Comparison of ENCODE assay signal across 24 cellular contexts in genomic region chr16:50482271-50482670, GRCh38.
"Had no signal": no experiment of that assay in that cellular context is flagged by ENCODE, and none has a peak within 500 bp of the region (broad histone marks: within the 10 kb centered on the region; RNA-seq: fewer than 3 reads in every experiment).

No MANE protein-coding gene starts in this region.

- DNase-seq: naive B cell; naive thymus-derived CD8-positive, alpha-beta T cell; occipital lobe; pancreas; retina; small intestine; stimulated activated CD4-positive, alpha-beta T cell treated with anti-CD3 and anti-CD28 coated beads, Interleukin-15, amount 100 ng/mL, for 24 hours; stimulated activated CD4-positive, alpha-beta T cell treated with anti-CD3 and anti-CD28 coated beads, Interleukin-2, amount 100 ng/mL, for 24 hours; stimulated activated CD4-positive, alpha-beta T cell treated with anti-CD3 and anti-CD28 coated beads, Interleukin-2, amount 100 ng/mL, for 48 hours; stimulated activated CD4-positive, alpha-beta T cell treated with anti-CD3 and anti-CD28 coated beads, Interleukin-4, amount 100 ng/mL, for 24 hours; stimulated activated naive B cell treated with anti-CD40 and anti-IgM and Interleukin-4, amounts not matched to agents 10 μg/mL and 1 μg/mL and 100 μg/mL, for 72 hours; stimulated activated naive CD4-positive, alpha-beta T cell treated with Interleukin-2 at 50 U/mL for 16 hours; stomach; upper lobe of left lung had no signal

- H3K27ac Mint-ChIP-seq: naive thymus-derived CD8-positive, alpha-beta T cell; natural killer cell treated with Interleukin-12 subunit alpha and Interleukin-12 subunit beta and Interleukin-15 and Interleukin-18, amount 100 ng/mL, for 72 hours; stimulated activated effector memory CD8-positive, alpha-beta T cell treated with anti-CD3 and anti-CD28 coated beads, Interleukin-12 subunit alpha, Interleukin-12 subunit beta, amount 100 ng/mL, for 72 hours; stimulated activated naive B cell treated with anti-CD40 and anti-IgM and Interleukin-4, amounts not matched to agents 10 μg/mL and 1 μg/mL and 100 μg/mL, for 72 hours; stimulated activated naive CD8-positive, alpha-beta T cell treated with anti-CD3 and anti-CD28 coated beads, Interleukin-15, Interleukin-2, amounts not matched to agents 100 ng/mL and 50 ng/mL, for 24 hours had no signal

- H3K36me3 Mint-ChIP-seq: natural killer cell treated with Interleukin-12 subunit alpha and Interleukin-12 subunit beta and Interleukin-15 and Interleukin-18, amount 100 ng/mL, for 72 hours; stimulated activated effector memory CD8-positive, alpha-beta T cell treated with anti-CD3 and anti-CD28 coated beads, Interleukin-12 subunit alpha, Interleukin-12 subunit beta, amount 100 ng/mL, for 72 hours; stimulated activated naive B cell treated with anti-CD40 and anti-IgM and Interleukin-4, amounts not matched to agents 10 μg/mL and 1 μg/mL and 100 μg/mL, for 72 hours had no signal

- H3K27ac ChIP-seq: pancreas, prostate gland, right atrium auricular region, stomach, thoracic aorta, thyroid gland, tibial nerve, upper lobe of left lung, vagina had no signal

- ATAC-seq: naive thymus-derived CD8-positive, alpha-beta T cell; natural killer cell treated with Interleukin-12 subunit alpha and Interleukin-12 subunit beta and Interleukin-15 and Interleukin-18, amount 100 ng/mL, for 72 hours; pancreas; sciatic nerve; stimulated activated effector memory CD8-positive, alpha-beta T cell treated with anti-CD3 and anti-CD28 coated beads, Interleukin-12 subunit alpha, Interleukin-12 subunit beta, amount 100 ng/mL, for 72 hours; stimulated activated naive B cell treated with anti-CD40 and anti-IgM and Interleukin-4, amounts not matched to agents 10 μg/mL and 1 μg/mL and 100 μg/mL, for 72 hours had no signal

- H3K4me3 ChIP-seq: pancreas, prostate gland, right atrium auricular region, stomach, thoracic aorta, thyroid gland, tibial nerve, upper lobe of left lung, vagina had no signal

- H3K9me3 Mint-ChIP-seq: natural killer cell treated with Interleukin-12 subunit alpha and Interleukin-12 subunit beta and Interleukin-15 and Interleukin-18, amount 100 ng/mL, for 72 hours; stimulated activated effector memory CD8-positive, alpha-beta T cell treated with anti-CD3 and anti-CD28 coated beads, Interleukin-12 subunit alpha, Interleukin-12 subunit beta, amount 100 ng/mL, for 72 hours had no signal

- H3K4me1 ChIP-seq: pancreas, prostate gland, right atrium auricular region, thyroid gland, tibial nerve, upper lobe of left lung had no signal

- H3K4me3 Mint-ChIP-seq: naive B cell; naive thymus-derived CD8-positive, alpha-beta T cell; natural killer cell treated with Interleukin-12 subunit alpha and Interleukin-12 subunit beta and Interleukin-15 and Interleukin-18, amount 100 ng/mL, for 72 hours; stimulated activated effector memory CD8-positive, alpha-beta T cell treated with anti-CD3 and anti-CD28 coated beads, Interleukin-12 subunit alpha, Interleukin-12 subunit beta, amount 100 ng/mL, for 72 hours; stimulated activated naive B cell treated with anti-CD40 and anti-IgM and Interleukin-4, amounts not matched to agents 10 μg/mL and 1 μg/mL and 100 μg/mL, for 72 hours; stimulated activated naive CD8-positive, alpha-beta T cell treated with anti-CD3 and anti-CD28 coated beads, Interleukin-15, Interleukin-2, amounts not matched to agents 100 ng/mL and 50 ng/mL, for 24 hours had no signal

- H3K27me3 ChIP-seq: pancreas, right atrium auricular region, thyroid gland, tibial nerve, vagina had no signal

- H3K36me3 ChIP-seq: pancreas, prostate gland, right atrium auricular region, stomach, thoracic aorta, thyroid gland, tibial nerve, upper lobe of left lung, vagina had no signal

- H3K9me3 ChIP-seq: pancreas, prostate gland, thyroid gland, vagina had no signal

- H3K4me1 Mint-ChIP-seq: stimulated activated effector memory CD8-positive, alpha-beta T cell treated with anti-CD3 and anti-CD28 coated beads, Interleukin-12 subunit alpha, Interleukin-12 subunit beta, amount 100 ng/mL, for 72 hours; stimulated activated naive B cell treated with anti-CD40 and anti-IgM and Interleukin-4, amounts not matched to agents 10 μg/mL and 1 μg/mL and 100 μg/mL, for 72 hours had no signal
